In the genomic region with DNA sequence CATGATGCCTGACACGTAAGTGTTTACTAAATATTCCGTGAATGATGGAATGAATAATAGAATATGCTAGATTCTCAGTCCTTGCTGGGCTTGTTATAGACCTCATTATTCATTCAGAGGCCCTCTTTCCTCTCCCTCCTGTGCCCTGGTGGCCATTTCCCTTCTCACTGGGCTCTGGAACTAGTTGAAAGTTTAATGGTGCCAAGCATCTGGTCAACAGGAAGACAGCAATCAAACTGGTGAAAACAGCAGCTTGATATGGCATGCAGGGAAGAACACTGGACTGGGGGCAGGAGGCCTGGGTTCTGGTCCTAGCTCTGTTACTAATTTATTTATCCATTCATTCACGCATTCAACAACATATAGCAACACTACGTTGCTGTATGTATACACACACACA, we compare ENCODE assay signal across 21 cellular contexts. TPM values are rescaled to one million over a fixed set of nuclear protein-coding genes. Genes with fewer than 3 reads are reported as not detected.
"Had no signal": no experiment of that assay in that cellular context is flagged by ENCODE, and none has a peak within 500 bp of the region (broad histone marks: within the 10 kb centered on the region; RNA-seq: fewer than 3 reads in every experiment).

No MANE protein-coding gene starts in this region.

- H3K36me3 Mint-ChIP-seq: activated CD4-positive, alpha-beta memory T cell treated with anti-CD3 and anti-CD28 coated beads for 36 hours; activated naive CD4-positive, alpha-beta T cell treated with anti-CD3 and anti-CD28 coated beads, Interleukin-2, amount 10 ng/mL, durations not matched to agents 7 days and 5 days; activated naive CD8-positive, alpha-beta T cell treated with anti-CD3 and anti-CD28 coated beads, Interleukin-2, amount 10 ng/mL, durations not matched to agents 7 days and 5 days; type B pancreatic cell had no signal

- H3K27me3 Mint-ChIP-seq: activated naive CD8-positive, alpha-beta T cell treated with anti-CD3 and anti-CD28 coated beads, Interleukin-2, amount 10 ng/mL, durations not matched to agents 7 days and 5 days; type B pancreatic cell had no signal

- H3K27ac ChIP-seq: ascending aorta, brain microvascular endothelial cell, esophagus muscularis mucosa, uterus, VCaP had no signal

- H3K4me3 Mint-ChIP-seq: activated CD4-positive, alpha-beta memory T cell treated with anti-CD3 and anti-CD28 coated beads for 36 hours; activated naive CD8-positive, alpha-beta T cell treated with anti-CD3 and anti-CD28 coated beads, Interleukin-2, amount 10 ng/mL, durations not matched to agents 7 days and 5 days; activated T-helper 1 cell treated with anti-CD3 and anti-CD28 coated beads, Interleukin-12 subunit alpha, Interleukin-12 subunit beta, Interleukin-2, Interleukin-4 antibody, amounts not matched to agents 30 ng/mL and 10 ng/mL and 1 ng/mL, durations not matched to agents 14 hours and 24 hours and 36 hours; nephron; type B pancreatic cell had no signal

- H3K36me3 ChIP-seq: ascending aorta, brain microvascular endothelial cell, esophagus muscularis mucosa, uterus had no signal

- DNase-seq: activated gamma-delta T cell; brain microvascular endothelial cell; caudate nucleus; cortex of kidney; effector CD4-positive, alpha-beta T cell; hippocampal formation; left cardiac atrium; left ventricle myocardium superior; posterior cingulate gyrus; right cardiac atrium; T-helper 9 cell; uterus had no signal

- H3K9me3 Mint-ChIP-seq: activated CD4-positive, alpha-beta memory T cell treated with anti-CD3 and anti-CD28 coated beads for 36 hours; activated naive CD4-positive, alpha-beta T cell treated with anti-CD3 and anti-CD28 coated beads, Interleukin-2, amount 10 ng/mL, durations not matched to agents 7 days and 5 days; activated naive CD8-positive, alpha-beta T cell treated with anti-CD3 and anti-CD28 coated beads, Interleukin-2, amount 10 ng/mL, durations not matched to agents 7 days and 5 days; activated T-helper 1 cell treated with anti-CD3 and anti-CD28 coated beads, Interleukin-12 subunit alpha, Interleukin-12 subunit beta, Interleukin-2, Interleukin-4 antibody, amounts not matched to agents 30 ng/mL and 10 ng/mL and 1 ng/mL, durations not matched to agents 14 hours and 24 hours and 36 hours; nephron; type B pancreatic cell had no signal

- ATAC-seq: left cardiac atrium, left ventricle myocardium superior, right cardiac atrium had no signal

- H3K4me3 ChIP-seq: ascending aorta, esophagus muscularis mucosa, uterus had no signal

- H3K9me3 ChIP-seq: ascending aorta, uterus had no signal

- H3K27me3 ChIP-seq: ascending aorta, brain microvascular endothelial cell, esophagus muscularis mucosa, uterus had no signal

- H3K27ac Mint-ChIP-seq: activated CD4-positive, alpha-beta memory T cell treated with anti-CD3 and anti-CD28 coated beads for 36 hours; activated naive CD4-positive, alpha-beta T cell treated with anti-CD3 and anti-CD28 coated beads, Interleukin-2, amount 10 ng/mL, durations not matched to agents 7 days and 5 days; activated naive CD8-positive, alpha-beta T cell treated with anti-CD3 and anti-CD28 coated beads, Interleukin-2, amount 10 ng/mL, durations not matched to agents 7 days and 5 days; activated T-helper 1 cell treated with anti-CD3 and anti-CD28 coated beads, Interleukin-12 subunit alpha, Interleukin-12 subunit beta, Interleukin-2, Interleukin-4 antibody, amounts not matched to agents 30 ng/mL and 10 ng/mL and 1 ng/mL, durations not matched to agents 14 hours and 24 hours and 36 hours; nephron; type B pancreatic cell had no signal

- H3K4me1 ChIP-seq: ascending aorta, uterus had no signal

RNA-seq across cellular contexts. Expression of gene APOD, which starts 3.7 kb away (rescaled TPM):
- total RNA-seq: activated naive CD8-positive, alpha-beta T cell treated with anti-CD3 and anti-CD28 coated beads, Interleukin-2, amount 10 ng/mL, durations not matched to agents 7 days and 5 days had no signal
